In genomic region chr2:40364143-40364903, GRCh38 we compare ENCODE assay signal across 10 cellular contexts.
A peak's percentile ranks its signal among the peaks of the same experiment; 100 is the strongest.
DNase-seq lines count a peak whose midpoint lies in the region; ATAC-seq, FAIRE-seq and TF ChIP-seq lines count a peak whose summit lies in the region.
"Had no signal": no experiment of that assay in that cellular context is flagged by ENCODE, and none has a peak within 500 bp of the region (broad histone marks: within the 10 kb centered on the region; RNA-seq: fewer than 3 reads in every experiment).

No MANE protein-coding gene starts in this region.

- H3K27ac ChIP-seq in esophagus squamous epithelium (peak overlapping the region in 3 of 4 donors; percentile 22 to 63 (median 58)), sigmoid colon (peak overlapping the region; percentile 70 to 84 (median 74))

- no peaks in the 10 kb centered on the region for H3K36me3 ChIP-seq in esophagus squamous epithelium
- no peaks in the 10 kb centered on the region for H3K36me3 ChIP-seq in sigmoid colon

- intact Hi-C loops in esophagus squamous epithelium (cut with DNase I) (no loop called here), sigmoid colon (cut with DNase I) (no loop called here)

- TF ChIP-seq CTCF in esophagus squamous epithelium (IDR thresholded peaks at IDR 0.05) (no peak), sigmoid colon (IDR thresholded peaks at IDR 0.05) (no peak)

- WGBS in esophagus squamous epithelium, 2 donors: 4 to 5% methylated on average over 3 of the region's 3 CpGs
- WGBS in sigmoid colon, 2 donors: 29 to 34% methylated on average over 3 of the region's 3 CpGs

- H3K4me3 ChIP-seq in esophagus squamous epithelium (peak overlapping the region in 3 of 4 donors; percentile 15 to 39 (median 23)), sigmoid colon (peak overlapping the region; percentile 7 to 45 (median 26))

- peaks cover 0 to 24% (median 0%) of the 10 kb centered on the region in 3 donors for H3K4me1 ChIP-seq in esophagus squamous epithelium
- H3K4me1 ChIP-seq in sigmoid colon: peaks cover 0 to 55% (median 26%) of the 10 kb centered on the region in 4 donors

- no peaks in the 10 kb centered on the region for H3K27me3 ChIP-seq in esophagus squamous epithelium
- no peaks in the 10 kb centered on the region for H3K27me3 ChIP-seq in sigmoid colon

- no peak for ATAC-seq in GM21529 (IDR thresholded peaks at IDR 0.05; ENCODE audit: unreplicated experiment)

- TF ChIP-seq POLR2A in esophagus squamous epithelium (IDR thresholded peaks at IDR 0.05) (no peak), sigmoid colon (IDR thresholded peaks at IDR 0.05) (no peak)

- DNase-seq in RCC 7860 (ENCODE audit: low spot score): no peak
- DNase-seq in esophagus squamous epithelium (lab: John Stamatoyannopoulos, UW): no peak
- DNase-seq in sigmoid colon: no peak
- no peak for DNase-seq in inferior parietal cortex (ENCODE audit: extremely low spot score)
- no peak for DNase-seq in activated T-cell treated with anti-CD3 and anti-CD28 coated beads, Interleukin-2, amount 50 U/mL, for 1 hour
- DNase-seq: KG1, left cardiac atrium had no signal

- TF ChIP-seq EP300 in sigmoid colon (IDR thresholded peaks at IDR 0.05): no peak

- peak; percentile 96 for FAIRE-seq in G401.6 (lab: Jason Lieb, UNC)
- peak; percentile 63 for FAIRE-seq in RCC 7860 (lab: Jason Lieb, UNC)
- FAIRE-seq: GM12891 had no signal

- H3K9me3 ChIP-seq in esophagus squamous epithelium: no peaks in the 10 kb centered on the region
- H3K9me3 ChIP-seq in sigmoid colon: no peaks in the 10 kb centered on the region
